Comparison of ENCODE assay signal across 8 cellular contexts in the genomic region with DNA sequence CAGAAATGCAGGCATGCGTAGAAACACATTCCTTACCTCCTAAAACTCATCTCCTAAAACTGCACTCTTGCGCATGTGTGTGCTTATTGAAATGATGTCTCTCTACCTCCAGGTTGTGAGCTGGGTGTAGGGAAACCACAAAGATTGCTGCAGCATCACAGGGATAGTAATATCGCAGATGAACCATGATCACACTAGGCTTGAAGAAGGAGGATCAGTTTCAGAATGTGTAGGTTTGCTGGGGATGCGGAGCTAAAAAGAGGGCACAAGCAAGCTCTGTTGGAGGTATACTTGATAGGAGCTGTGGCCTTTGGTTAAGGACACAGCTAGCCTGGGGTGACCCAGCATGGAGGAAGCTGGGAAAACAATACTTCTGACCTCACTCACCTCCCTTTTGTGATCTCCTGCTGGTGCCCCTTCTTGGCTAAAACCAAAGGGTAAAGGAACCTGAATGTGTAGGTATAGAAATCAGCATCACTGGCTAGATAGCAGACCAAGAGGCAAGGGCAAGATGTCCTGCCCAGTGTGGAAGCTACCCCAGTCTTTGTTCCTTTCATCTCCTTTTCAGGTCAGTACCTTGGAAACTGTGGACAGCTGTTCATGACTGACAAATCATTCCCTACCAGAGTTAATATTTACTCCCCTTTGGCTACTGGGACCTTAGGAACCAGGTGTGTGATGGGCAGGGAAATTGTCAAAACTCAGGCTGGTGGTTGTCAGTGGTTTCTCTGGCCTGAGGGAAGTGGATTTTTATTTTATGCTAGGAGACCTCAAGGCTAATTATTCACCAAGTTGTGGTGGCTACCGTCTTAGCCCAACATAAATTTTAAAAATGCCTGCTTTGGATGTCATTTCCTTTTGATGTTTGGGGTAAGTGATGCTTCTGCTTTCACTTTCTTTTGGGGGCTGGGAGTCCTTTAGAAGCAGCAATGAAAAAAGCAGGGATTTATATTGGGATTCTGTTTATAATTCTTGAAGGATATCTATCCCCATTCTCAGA.
A peak's percentile ranks its signal among the peaks of the same experiment; 100 is the strongest.
DNase-seq lines count a peak whose midpoint lies in the region; ATAC-seq and TF ChIP-seq lines count a peak whose summit lies in the region.

No MANE protein-coding gene starts in this region.

- H3K27me3 ChIP-seq in foreskin keratinocyte = no peaks in the 10 kb centered on the region

- no peaks in the 10 kb centered on the region for H3K27me3 Mint-ChIP-seq in naive B cell

- no peak overlapping the region for H3K27ac ChIP-seq in foreskin keratinocyte

- peaks cover 73 to 90% (median 85%) of the 10 kb centered on the region in 3 donors for H3K4me1 Mint-ChIP-seq in naive B cell

- H3K36me3 Mint-ChIP-seq in naive B cell = peaks cover 16 to 40% of the 10 kb centered on the region in 2 donors

- ATAC-seq in GM18870 (IDR thresholded peaks at IDR 0.05; ENCODE audit: unreplicated experiment) (peak; percentile 77), HG02610 (IDR thresholded peaks at IDR 0.05; ENCODE audit: unreplicated experiment) (peak; percentile 71), naive B cell (ENCODE audit: low read depth in 2 of 2) (peak; percentile 60 to 70), foreskin keratinocyte (no peak)

- H3K4me1 ChIP-seq in foreskin keratinocyte = no peaks in the 10 kb centered on the region

- DNase-seq in NCI-H146 (lab: John Stamatoyannopoulos, UW) (peak; percentile 95), naive B cell (peak; percentile 43), cortex of kidney (lab: John Stamatoyannopoulos, UW) (no peak), NCI-H2081 (lab: John Stamatoyannopoulos, UW) (no peak), foreskin keratinocyte (no peak)
- DNase-seq in stimulated activated CD4-positive, alpha-beta T cell treated with anti-CD3 and anti-CD28 coated beads, Interleukin-2, amount 100 ng/mL, for 48 hours = no peak

- no peak for TF ChIP-seq CTCF in foreskin keratinocyte (conservative IDR thresholded peaks at IDR 0.05)

- peak overlapping the region; percentile 20 to 82 (median 70) for H3K4me3 Mint-ChIP-seq in naive B cell

- H3K27ac Mint-ChIP-seq in naive B cell = peak overlapping the region; percentile 74 to 98 (median 94)

- peaks cover 0 to 4% (median 0%) of the 10 kb centered on the region in 7 donors for H3K9me3 Mint-ChIP-seq in naive B cell

Comparison
In these comparisons a context has a peak if more than half of its experiments do, and no peak if none do; other contexts are left out.
1. DNase-seq: peak in NCI-H146 (single experiment) and naive B cell (single experiment); none in cortex of kidney (single experiment), NCI-H2081 (0 of 2), stimulated activated CD4-positive, alpha-beta T cell treated with anti-CD3 and anti-CD28 coated beads, Interleukin-2, amount 100 ng/mL, for 48 hours (0 of 2) and foreskin keratinocyte (0 of 2).